23 cellular contexts compared by ENCODE assay signal in the genomic region with DNA sequence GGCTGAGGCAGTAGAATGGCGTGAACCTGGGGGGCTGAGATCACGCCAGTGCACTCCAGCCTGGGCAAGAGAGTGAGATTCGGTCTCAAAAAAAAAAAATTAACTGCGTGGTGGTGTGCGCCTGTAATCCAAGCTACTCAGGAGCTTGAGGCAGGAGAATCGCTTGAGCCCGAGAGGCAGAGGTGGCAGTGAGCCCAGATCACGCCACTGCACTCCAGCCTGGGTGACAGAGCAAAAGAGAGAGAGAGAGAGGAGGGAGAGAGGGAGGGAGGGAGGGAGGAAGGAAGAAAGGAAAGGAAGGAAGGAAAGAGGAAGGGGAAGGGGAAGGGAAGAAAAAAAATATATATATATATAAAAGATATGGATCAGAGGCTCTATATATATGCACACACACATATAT. TPM values are rescaled to one million over a fixed set of nuclear protein-coding genes. Genes with fewer than 3 reads are reported as not detected.
DNase-seq lines count a peak whose midpoint lies in the region; ATAC-seq lines count a peak whose summit lies in the region.
"Had no signal": no experiment of that assay in that cellular context is flagged by ENCODE, and none has a peak within 500 bp of the region (broad histone marks: within the 10 kb centered on the region; RNA-seq: fewer than 3 reads in every experiment).

No MANE protein-coding gene starts in this region.

- no peak for DNase-seq in Right ventricle myocardium inferior (ENCODE audit: missing footprints)
- DNase-seq in left cardiac atrium = no peak
- peak; percentile 43 for DNase-seq in M059J (ENCODE audit: low read depth)
- peak; percentile 40 for DNase-seq in NCI-H1092 (lab: John Stamatoyannopoulos, UW)
- peak; percentile 14 for DNase-seq in mesenteric fat pad (ENCODE audit: low spot score)
- DNase-seq in midbrain (lab: John Stamatoyannopoulos, UW) = no peak
- DNase-seq in SKM-1 treated with dmso at 0.1 percent for 144 hours (lab: John Stamatoyannopoulos, UW; ENCODE audit: unreplicated experiment) = no peak
- DNase-seq: ACHN; BE2C; C1 segment of cervical spinal cord; CD4-positive, CD25-positive, alpha-beta regulatory T cell; CD8-positive, alpha-beta memory T cell; COR-L47; DMS 273 treated with DMSO at 0.1 percent for 48 hours; DMS53; DND-41; EL; GOT3; H7; HFFc6 had no signal

- peak; percentile 42 for ATAC-seq in Right ventricle myocardium inferior
- no peak for ATAC-seq in left cardiac atrium
- ATAC-seq: GM12878, HCT116 had no signal

- intact Hi-C loops in Right ventricle myocardium inferior (cut with DNase I) (no loop called here), left cardiac atrium (cut with DNase I) (no loop called here)

RNA-seq across cellular contexts. Expression of gene TM4SF19, which starts 6.0 kb away (rescaled TPM):
- total RNA-seq in Right ventricle myocardium inferior = not detected
- total RNA-seq in left cardiac atrium = not detected
- total RNA-seq in M059J (2014; rRNA removed; shearing (Covaris generic)) = 3.2 and 3.3 TPM in 2 replicates
- 2.1 TPM for total RNA-seq in mesenteric fat pad
- total RNA-seq: CD4-positive, CD25-positive, alpha-beta regulatory T cell; G401; GM12878; H7 had no signal

RNA-seq across cellular contexts. Expression of gene DYNLT2B, which starts 14.1 kb away (rescaled TPM):
- 2.9 TPM for total RNA-seq in Right ventricle myocardium inferior
- 1 to 10 TPM; 3.5 to 4.3 TPM for total RNA-seq in left cardiac atrium
- 29.1 and 31.0 TPM in 2 replicates for total RNA-seq in M059J (2014; rRNA removed; shearing (Covaris generic))
- total RNA-seq in mesenteric fat pad = 4.0 TPM

RNA-seq across cellular contexts. Expression of gene PCYT1A, which starts 44.6 kb away (rescaled TPM):
- total RNA-seq in Right ventricle myocardium inferior = 103 TPM
- 10 to 100 TPM; 71.7 to 83.9 TPM for total RNA-seq in left cardiac atrium
- total RNA-seq in M059J (2014; rRNA removed; shearing (Covaris generic)) = 67.1 and 83.8 TPM in 2 replicates
- 97.9 TPM for total RNA-seq in mesenteric fat pad

Comparison
In these comparisons a context has a peak if more than half of its experiments do, and no peak if none do; other contexts are left out.
1. DNase-seq: peak in M059J (single experiment), NCI-H1092 (single experiment) and mesenteric fat pad (single experiment); none in Right ventricle myocardium inferior (single experiment), left cardiac atrium (single experiment), midbrain (single experiment) and SKM-1 treated with dmso at 0.1 percent for 144 hours (single experiment).